In genomic region chr13:110809871-110810486, GRCh38 we compare ENCODE assay signal across 15 cellular contexts.
DNase-seq lines count a peak whose midpoint lies in the region; ATAC-seq and TF ChIP-seq lines count a peak whose summit lies in the region.
"Had no signal": no experiment of that assay in that cellular context is flagged by ENCODE, and none has a peak within 500 bp of the region (broad histone marks: within the 10 kb centered on the region; RNA-seq: fewer than 3 reads in every experiment).

No MANE protein-coding gene starts in this region.

- no peak overlapping the region for H3K4me3 ChIP-seq in LNCaP clone FGC (ENCODE audit: low read depth, low read length)
- H3K4me3 ChIP-seq: BLaER1 had no signal

- TF ChIP-seq CTCF in LNCaP clone FGC (IDR thresholded peaks at IDR 0.05; ENCODE audit: control insufficient read depth, extremely low read depth, insufficient read depth) = no peak

- ATAC-seq in left lobe of liver (peak; percentile 22), HG03354 (IDR thresholded peaks at IDR 0.05; ENCODE audit: poor library complexity, severe bottlenecking, unreplicated experiment) (no peak)
- ATAC-seq: HCT116 had no signal

- DNase-seq in NCI-H146 (lab: John Stamatoyannopoulos, UW) (peak; percentile 15), NCI-H146 treated with DMSO at 0.1 percent for 48 hours (lab: John Stamatoyannopoulos, UW; ENCODE audit: unreplicated experiment) (no peak), LNCaP clone FGC (ENCODE audit: low read depth) (peak; percentile 81), left lobe of liver (ENCODE audit: low spot score) (no peak), COLO668 (lab: John Stamatoyannopoulos, UW; ENCODE audit: unreplicated experiment) (no peak)
- DNase-seq in activated T-cell treated with anti-CD3 and anti-CD28 coated beads, Interleukin-2, amount 50 U/mL, for 1 hour = no peak
- DNase-seq: Calu3; CD4-positive, alpha-beta memory T cell; DMS79 treated with DMSO at 0.1 percent for 48 hours; GF-D8; GOT3; H7 had no signal

Comparison
In these comparisons a context has a peak if more than half of its experiments do, and no peak if none do; other contexts are left out.
1. DNase-seq: peak in NCI-H146 (single experiment) and LNCaP clone FGC (single experiment); none in NCI-H146 treated with DMSO at 0.1 percent for 48 hours (single experiment), left lobe of liver (single experiment), COLO668 (single experiment) and activated T-cell treated with anti-CD3 and anti-CD28 coated beads, Interleukin-2, amount 50 U/mL, for 1 hour (single experiment).